15 cellular contexts compared by ENCODE assay signal in genomic region chr12:111991946-111992345, GRCh38. TPM values are rescaled to one million over a fixed set of nuclear protein-coding genes. Genes with fewer than 3 reads are reported as not detected.
DNase-seq lines count a peak whose midpoint lies in the region; ATAC-seq and TF ChIP-seq lines count a peak whose summit lies in the region.
"Had no signal": no experiment of that assay in that cellular context is flagged by ENCODE, and none has a peak within 500 bp of the region (broad histone marks: within the 10 kb centered on the region; RNA-seq: fewer than 3 reads in every experiment).

No MANE protein-coding gene starts in this region.

- CTCF ChIA-PET in CD8-positive, alpha-beta T cell (lab: Charles Lee), result interaction anchor here (0.9 to 1.3 kb wide), 2 partner anchors 14 to 22 kb away, joined by 3 to 7 read pairs; partner anchors contain the start of genes ERP29 and TMEM116

- POLR2A ChIA-PET in CD8-positive, alpha-beta T cell (lab: Charles Lee), result interaction anchor here (0.7 to 1.8 kb wide), 2 partner anchors 22 to 27 kb away, joined by 3 to 10 read pairs; partner anchors contain the start of genes ERP29 and TMEM116

- DNase-seq in CD8-positive, alpha-beta T cell, result no peak
- peak; percentile 24 for DNase-seq in HT1080 (ENCODE audit: low read depth)
- no peak for DNase-seq in naive B cell
- no peak for DNase-seq in NCI-H748 (lab: John Stamatoyannopoulos, UW; ENCODE audit: unreplicated experiment)
- DNase-seq in C1 segment of cervical spinal cord (lab: John Stamatoyannopoulos, UW), result no peak
- DNase-seq: GM23248; NCI-H1694 treated with DMSO at 0.1 percent for 48 hours; NCI-H524 treated with DMSO at 0.1 percent for 48 hours; stimulated activated CD4-positive, alpha-beta T cell treated with anti-CD3 and anti-CD28 coated beads, Interleukin-2, amount 100 ng/mL, for 48 hours; T1000 had no signal

- TF ChIP-seq CTCF in CD8-positive, alpha-beta T cell (IDR thresholded peaks at IDR 0.05), result no peak

- H3K36me3 Mint-ChIP-seq in CD8-positive, alpha-beta T cell, result peaks cover 13% of the 10 kb centered on the region
- H3K36me3 Mint-ChIP-seq in activated naive CD8-positive, alpha-beta T cell, result no peaks in the 10 kb centered on the region
- peaks cover 0 to 15% of the 10 kb centered on the region in 2 donors for H3K36me3 Mint-ChIP-seq in naive B cell

- H3K27ac Mint-ChIP-seq in CD8-positive, alpha-beta T cell, result peak overlapping the region; percentile 91
- H3K27ac Mint-ChIP-seq in activated naive CD8-positive, alpha-beta T cell, result peak overlapping the region; percentile 55
- peak overlapping the region in 1 of 6 donors; percentile 65 for H3K27ac Mint-ChIP-seq in naive B cell

- peaks cover 63% of the 10 kb centered on the region for H3K4me1 Mint-ChIP-seq in CD8-positive, alpha-beta T cell (ENCODE audit: low read depth)
- peaks cover 63% of the 10 kb centered on the region for H3K4me1 Mint-ChIP-seq in activated naive CD8-positive, alpha-beta T cell (ENCODE audit: low read depth)
- H3K4me1 Mint-ChIP-seq in naive B cell, result peaks cover 36 to 46% (median 41%) of the 10 kb centered on the region in 3 donors
- H3K4me1 Mint-ChIP-seq: neural crest cell had no signal

- no peaks in the 10 kb centered on the region for H3K9me3 ChIP-seq in CD8-positive, alpha-beta T cell (ENCODE audit: low read length)
- H3K9me3 ChIP-seq: ascending aorta, right atrium auricular region had no signal

- H3K36me3 ChIP-seq in CD8-positive, alpha-beta T cell (ENCODE audit: insufficient read depth, low read length), result no peaks in the 10 kb centered on the region

- no peak overlapping the region for H3K27ac ChIP-seq in CD8-positive, alpha-beta T cell (ENCODE audit: low read depth, low read length)
- H3K27ac ChIP-seq: ascending aorta, GM23248, right atrium auricular region had no signal

- peaks cover 54% of the 10 kb centered on the region for H3K4me1 ChIP-seq in CD8-positive, alpha-beta T cell (ENCODE audit: insufficient read depth, low read length)
- H3K4me1 ChIP-seq: ascending aorta, right atrium auricular region had no signal

- no peaks in the 10 kb centered on the region for H3K27me3 ChIP-seq in CD8-positive, alpha-beta T cell (ENCODE audit: insufficient read depth, low read length)
- H3K27me3 ChIP-seq: ascending aorta, right atrium auricular region had no signal

- no peak overlapping the region for H3K4me3 ChIP-seq in CD8-positive, alpha-beta T cell (ENCODE audit: low read depth, low read length)
- H3K4me3 ChIP-seq: ascending aorta, GM23248, right atrium auricular region had no signal

- intact Hi-C loops in CD8-positive, alpha-beta T cell (cut with DNase I, micrococcal nuclease), result loop anchor here in 1 of 2 experiments (5.0 kb wide), 1 partner anchor 45 kb away; no protein-coding TSS in a partner anchor

- ATAC-seq in CD8-positive, alpha-beta T cell, result peak; percentile 7
- peak; percentile 27 to 33 for ATAC-seq in naive B cell (ENCODE audit: low read depth in 2 of 2)
- ATAC-seq in HG03457 (IDR thresholded peaks at IDR 0.05; ENCODE audit: unreplicated experiment), result no peak

- H3K9me3 Mint-ChIP-seq in CD8-positive, alpha-beta T cell, result no peaks in the 10 kb centered on the region
- no peaks in the 10 kb centered on the region for H3K9me3 Mint-ChIP-seq in activated naive CD8-positive, alpha-beta T cell (ENCODE audit: low read depth)
- H3K9me3 Mint-ChIP-seq in naive B cell, result no peaks in the 10 kb centered on the region
- H3K9me3 Mint-ChIP-seq: neural crest cell had no signal

- H3K27me3 Mint-ChIP-seq in CD8-positive, alpha-beta T cell (ENCODE audit: low read depth), result no peaks in the 10 kb centered on the region
- H3K27me3 Mint-ChIP-seq in activated naive CD8-positive, alpha-beta T cell, result no peaks in the 10 kb centered on the region
- H3K27me3 Mint-ChIP-seq in naive B cell, result peaks cover 8 to 15% (median 13%) of the 10 kb centered on the region in 3 donors

- H3K4me3 Mint-ChIP-seq in CD8-positive, alpha-beta T cell, result peak overlapping the region; percentile 40
- peak overlapping the region; percentile 13 for H3K4me3 Mint-ChIP-seq in activated naive CD8-positive, alpha-beta T cell
- H3K4me3 Mint-ChIP-seq in naive B cell, result peak overlapping the region in 5 of 8 donors; percentile 40 to 91 (median 47)
- H3K4me3 Mint-ChIP-seq: neural crest cell had no signal

RNA-seq across cellular contexts. Expression of gene TMEM116, which starts 21.0 kb away (rescaled TPM):
- 10 to 100 TPM in 1 of 2 experiments, 1 to 10 TPM in 1; 9.4 to 11.2 TPM for total RNA-seq in CD8-positive, alpha-beta T cell
- 4.7 and 6.2 TPM in 2 replicates for total RNA-seq in HT1080 (2014; rRNA removed; shearing (Covaris generic))
- polyA plus RNA-seq in HT1080 (2015; cell fraction: cytosol; rRNA removed), result 10.0 and 12.7 TPM in 2 replicates
- 8.7 and 11.7 TPM in 2 replicates for polyA plus RNA-seq in HT1080 (2015; cell fraction: nucleus; rRNA removed)
- polyA plus RNA-seq in naive B cell (ENCODE audit: low read depth in 6 of 6), result 10 to 100 TPM in 1 of 6 donors, 1 to 10 TPM in 5; 4.2 to 19.0 (median 7.8) TPM

RNA-seq across cellular contexts. Expression of gene ERP29, which starts 21.3 kb away (rescaled TPM):
- total RNA-seq in CD8-positive, alpha-beta T cell, result 100 to 1,000 TPM; 102 to 111 TPM
- total RNA-seq in HT1080 (2014; rRNA removed; shearing (Covaris generic)), result 109 and 120 TPM in 2 replicates
- polyA plus RNA-seq in HT1080 (2015; cell fraction: cytosol; rRNA removed), result 181 and 197 TPM in 2 replicates
- polyA plus RNA-seq in HT1080 (2015; cell fraction: nucleus; rRNA removed), result 173 and 176 TPM in 2 replicates
- 100 to 1,000 TPM; 271 to 327 (median 295) TPM for polyA plus RNA-seq in naive B cell (ENCODE audit: low read depth in 6 of 6)
